9 cellular contexts compared by ENCODE assay signal in the genomic region with DNA sequence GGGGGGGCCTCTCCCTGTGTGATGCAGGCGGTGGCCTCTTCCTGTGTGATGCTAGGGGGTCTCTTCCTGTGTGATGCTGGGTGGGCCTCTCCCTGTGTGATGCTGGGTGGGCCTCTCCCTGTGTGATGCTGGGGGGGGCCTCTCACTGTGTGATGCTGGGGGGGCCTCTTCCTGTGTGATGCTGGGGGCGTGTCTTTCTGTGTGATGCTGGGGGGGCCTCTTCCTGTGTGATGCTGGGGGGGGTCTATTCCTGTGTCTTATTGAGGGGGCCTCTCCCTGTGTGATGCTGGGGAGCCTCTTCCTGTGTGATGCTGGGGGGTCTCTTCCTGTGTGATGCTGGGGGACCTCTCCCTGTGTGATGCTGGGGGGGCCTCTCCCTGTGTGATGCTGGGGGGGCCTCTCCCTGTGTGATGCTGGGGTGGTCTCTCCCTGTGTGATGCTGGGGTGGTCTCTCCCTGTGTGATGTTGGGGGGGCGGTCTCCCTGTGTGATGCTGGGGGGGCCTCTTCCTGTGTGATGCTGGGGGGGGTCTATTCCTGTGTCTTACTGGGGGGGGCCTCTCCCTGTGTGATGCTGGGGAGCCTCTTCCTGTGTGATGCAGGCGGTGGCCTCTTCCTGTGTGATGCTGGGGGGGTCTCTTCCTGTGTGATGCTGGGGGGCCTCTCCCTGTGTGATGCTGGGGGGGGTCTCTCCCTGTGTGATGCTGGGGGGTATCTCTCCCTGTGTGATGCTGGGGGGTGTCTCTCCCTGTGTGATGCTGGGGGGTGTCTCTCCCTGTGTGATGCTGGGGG. TPM values are rescaled to one million over a fixed set of nuclear protein-coding genes. Genes with fewer than 3 reads are reported as not detected.
A peak's percentile ranks its signal among the peaks of the same experiment; 100 is the strongest.
DNase-seq lines count a peak whose midpoint lies in the region; ATAC-seq lines count a peak whose summit lies in the region.
"Not testable (repeated sequence)": the region's sequence is repeated elsewhere in the genome, so short reads cannot be mapped to it uniquely, and the experiment has no call there.
"Had no signal": no experiment of that assay in that cellular context is flagged by ENCODE, and none has a peak within 500 bp of the region (broad histone marks: within the 10 kb centered on the region; RNA-seq: fewer than 3 reads in every experiment).

No MANE protein-coding gene starts in this region.

- H3K36me3 Mint-ChIP-seq in CD8-positive, alpha-beta memory T cell; T-helper 17 cell (ENCODE audit: low read depth); activated CD4-positive, alpha-beta T cell treated with anti-CD3 and anti-CD28 coated beads, Interleukin-2, amount 10 ng/mL, durations not matched to agents 7 days and 5 days (ENCODE audit: low read depth); activated T-helper 1 cell treated with anti-CD3 and anti-CD28 coated beads, Interleukin-12 subunit alpha, Interleukin-12 subunit beta, Interleukin-2, Interleukin-4 antibody, amounts not matched to agents 30 ng/mL and 10 ng/mL and 1 ng/mL, durations not matched to agents 14 hours and 24 hours and 36 hours (ENCODE audit: low read depth); activated naive CD8-positive, alpha-beta T cell treated with anti-CD3 and anti-CD28 coated beads, Interleukin-2, amount 10 ng/mL, durations not matched to agents 7 days and 5 days: not testable (repeated sequence)
- H3K36me3 Mint-ChIP-seq in immature natural killer cell, result peaks cover 0 to 12% (median 0%) of the 10 kb centered on the region in 3 donors

- H3K36me3 ChIP-seq in CD8-positive, alpha-beta memory T cell (ENCODE audit: insufficient read depth, low read length), result not testable (repeated sequence)

- peaks cover 31% of the 10 kb centered on the region for H3K4me1 ChIP-seq in CD8-positive, alpha-beta memory T cell (ENCODE audit: insufficient read depth, low read length)

- peak overlapping the region in 2 of 7 donors; percentile 29 to 56 for H3K4me3 Mint-ChIP-seq in CD8-positive, alpha-beta memory T cell
- not testable (repeated sequence) for H3K4me3 Mint-ChIP-seq in T-helper 17 cell; activated CD4-positive, alpha-beta T cell treated with anti-CD3 and anti-CD28 coated beads, Interleukin-2, amount 10 ng/mL, durations not matched to agents 7 days and 5 days; activated naive CD8-positive, alpha-beta T cell treated with anti-CD3 and anti-CD28 coated beads, Interleukin-2, amount 10 ng/mL, durations not matched to agents 7 days and 5 days
- H3K4me3 Mint-ChIP-seq in activated T-helper 1 cell treated with anti-CD3 and anti-CD28 coated beads, Interleukin-12 subunit alpha, Interleukin-12 subunit beta, Interleukin-2, Interleukin-4 antibody, amounts not matched to agents 30 ng/mL and 10 ng/mL and 1 ng/mL, durations not matched to agents 14 hours and 24 hours and 36 hours, result peak overlapping the region; percentile 26
- peak overlapping the region in 1 of 5 donors; percentile 64 for H3K4me3 Mint-ChIP-seq in immature natural killer cell

- CTCF ChIA-PET in CD8-positive, alpha-beta memory T cell (lab: Charles Lee); activated CD4-positive, alpha-beta T cell treated with anti-CD3 and anti-CD28 coated beads, Interleukin-2, amount 10 ng/mL, durations not matched to agents 7 days and 5 days (lab: Charles Lee): not testable (repeated sequence)

- intact Hi-C loops in activated T-helper 1 cell treated with anti-CD3 and anti-CD28 coated beads, Interleukin-12 subunit alpha, Interleukin-12 subunit beta, Interleukin-2, Interleukin-4 antibody, amounts not matched to agents 30 ng/mL and 10 ng/mL and 1 ng/mL, durations not matched to agents 14 hours and 24 hours and 36 hours (cut with micrococcal nuclease), result not testable (repeated sequence)

- peaks cover 22 to 42% (median 40%) of the 10 kb centered on the region in 3 donors for H3K4me1 Mint-ChIP-seq in CD8-positive, alpha-beta memory T cell
- H3K4me1 Mint-ChIP-seq in T-helper 17 cell (peaks cover 13% of the 10 kb centered on the region), immature natural killer cell (peaks cover 40 to 43% of the 10 kb centered on the region in 2 donors)
- peaks cover 39% of the 10 kb centered on the region for H3K4me1 Mint-ChIP-seq in activated CD4-positive, alpha-beta T cell treated with anti-CD3 and anti-CD28 coated beads, Interleukin-2, amount 10 ng/mL, durations not matched to agents 7 days and 5 days
- peaks cover 35% of the 10 kb centered on the region for H3K4me1 Mint-ChIP-seq in activated T-helper 1 cell treated with anti-CD3 and anti-CD28 coated beads, Interleukin-12 subunit alpha, Interleukin-12 subunit beta, Interleukin-2, Interleukin-4 antibody, amounts not matched to agents 30 ng/mL and 10 ng/mL and 1 ng/mL, durations not matched to agents 14 hours and 24 hours and 36 hours (ENCODE audit: low read depth)
- peaks cover 14% of the 10 kb centered on the region for H3K4me1 Mint-ChIP-seq in activated naive CD8-positive, alpha-beta T cell treated with anti-CD3 and anti-CD28 coated beads, Interleukin-2, amount 10 ng/mL, durations not matched to agents 7 days and 5 days

- H3K27me3 Mint-ChIP-seq in CD8-positive, alpha-beta memory T cell; T-helper 17 cell; activated CD4-positive, alpha-beta T cell treated with anti-CD3 and anti-CD28 coated beads, Interleukin-2, amount 10 ng/mL, durations not matched to agents 7 days and 5 days; activated T-helper 1 cell treated with anti-CD3 and anti-CD28 coated beads, Interleukin-12 subunit alpha, Interleukin-12 subunit beta, Interleukin-2, Interleukin-4 antibody, amounts not matched to agents 30 ng/mL and 10 ng/mL and 1 ng/mL, durations not matched to agents 14 hours and 24 hours and 36 hours (ENCODE audit: insufficient read depth); activated naive CD8-positive, alpha-beta T cell treated with anti-CD3 and anti-CD28 coated beads, Interleukin-2, amount 10 ng/mL, durations not matched to agents 7 days and 5 days: not testable (repeated sequence)
- H3K27me3 Mint-ChIP-seq in immature natural killer cell (ENCODE audit: low read depth in 3 of 3), result peaks cover 25 to 39% (median 27%) of the 10 kb centered on the region in 3 donors

- peak overlapping the region in 7 of 8 donors; percentile 77 to 98 (median 93) for H3K27ac Mint-ChIP-seq in CD8-positive, alpha-beta memory T cell
- H3K27ac Mint-ChIP-seq in T-helper 17 cell (peak overlapping the region; percentile 81), immature natural killer cell (peak overlapping the region; percentile 78 to 98 (median 92))
- peak overlapping the region; percentile 79 for H3K27ac Mint-ChIP-seq in activated CD4-positive, alpha-beta T cell treated with anti-CD3 and anti-CD28 coated beads, Interleukin-2, amount 10 ng/mL, durations not matched to agents 7 days and 5 days
- H3K27ac Mint-ChIP-seq in activated T-helper 1 cell treated with anti-CD3 and anti-CD28 coated beads, Interleukin-12 subunit alpha, Interleukin-12 subunit beta, Interleukin-2, Interleukin-4 antibody, amounts not matched to agents 30 ng/mL and 10 ng/mL and 1 ng/mL, durations not matched to agents 14 hours and 24 hours and 36 hours, result peak overlapping the region; percentile 85
- peak overlapping the region; percentile 82 for H3K27ac Mint-ChIP-seq in activated naive CD8-positive, alpha-beta T cell treated with anti-CD3 and anti-CD28 coated beads, Interleukin-2, amount 10 ng/mL, durations not matched to agents 7 days and 5 days

- POLR2A ChIA-PET in CD8-positive, alpha-beta memory T cell (lab: Charles Lee); activated CD4-positive, alpha-beta T cell treated with anti-CD3 and anti-CD28 coated beads, Interleukin-2, amount 10 ng/mL, durations not matched to agents 7 days and 5 days (lab: Charles Lee); activated naive CD8-positive, alpha-beta T cell treated with anti-CD3 and anti-CD28 coated beads, Interleukin-2, amount 10 ng/mL, durations not matched to agents 7 days and 5 days (lab: Charles Lee): not testable (repeated sequence)

- peak; percentile 38 to 79 (median 53) for DNase-seq in CD8-positive, alpha-beta memory T cell
- peak in 1 of 3 donors; percentile 49 for DNase-seq in T-helper 17 cell
- DNase-seq in activated CD4-positive, alpha-beta T cell treated with anti-CD3 and anti-CD28 coated beads, Interleukin-2, amount 10 ng/mL, durations not matched to agents 7 days and 5 days; activated T-helper 1 cell treated with anti-CD3 and anti-CD28 coated beads, Interleukin-12 subunit alpha, Interleukin-12 subunit beta, Interleukin-2, Interleukin-4 antibody, amounts not matched to agents 30 ng/mL and 10 ng/mL and 1 ng/mL, durations not matched to agents 14 hours and 24 hours and 36 hours (ENCODE audit: low spot score); activated naive CD8-positive, alpha-beta T cell treated with anti-CD3 and anti-CD28 coated beads, Interleukin-2, amount 10 ng/mL, durations not matched to agents 7 days and 5 days: not testable (repeated sequence)
- peak; percentile 30 to 58 (median 38) for DNase-seq in immature natural killer cell
- DNase-seq in stimulated activated CD4-positive, alpha-beta T cell treated with anti-CD3 and anti-CD28 coated beads, Interleukin-15, amount 100 ng/mL, for 24 hours, result peak; percentile 23

- H3K4me3 ChIP-seq in CD8-positive, alpha-beta memory T cell (ENCODE audit: low read length), result not testable (repeated sequence)

- not testable (repeated sequence) for H3K9me3 ChIP-seq in CD8-positive, alpha-beta memory T cell (ENCODE audit: low read length); T-helper 17 cell (ENCODE audit: control insufficient read depth, low read length, poor library complexity, severe bottlenecking)

- H3K27me3 ChIP-seq in CD8-positive, alpha-beta memory T cell (ENCODE audit: insufficient read depth, low read length, poor library complexity, severe bottlenecking), result not testable (repeated sequence)

- H3K27ac ChIP-seq in CD8-positive, alpha-beta memory T cell (ENCODE audit: low read depth, low read length), result peak overlapping the region; percentile 51

- H3K9me3 Mint-ChIP-seq in CD8-positive, alpha-beta memory T cell, result peaks cover 0 to 22% (median 9%) of the 10 kb centered on the region in 5 donors
- H3K9me3 Mint-ChIP-seq in activated CD4-positive, alpha-beta T cell treated with anti-CD3 and anti-CD28 coated beads, Interleukin-2, amount 10 ng/mL, durations not matched to agents 7 days and 5 days; activated T-helper 1 cell treated with anti-CD3 and anti-CD28 coated beads, Interleukin-12 subunit alpha, Interleukin-12 subunit beta, Interleukin-2, Interleukin-4 antibody, amounts not matched to agents 30 ng/mL and 10 ng/mL and 1 ng/mL, durations not matched to agents 14 hours and 24 hours and 36 hours; activated naive CD8-positive, alpha-beta T cell treated with anti-CD3 and anti-CD28 coated beads, Interleukin-2, amount 10 ng/mL, durations not matched to agents 7 days and 5 days: not testable (repeated sequence)
- peaks cover 3 to 18% (median 7%) of the 10 kb centered on the region in 6 donors for H3K9me3 Mint-ChIP-seq in immature natural killer cell

- not testable (repeated sequence) for ATAC-seq in T-helper 17 cell; activated naive CD8-positive, alpha-beta T cell treated with anti-CD3 and anti-CD28 coated beads, Interleukin-2, amount 10 ng/mL, durations not matched to agents 7 days and 5 days (ENCODE audit: low read depth)

RNA-seq across cellular contexts. Expression of gene DPYSL4, which starts 25.7 kb away (rescaled TPM):
- total RNA-seq in CD8-positive, alpha-beta memory T cell, result 1 to 10 TPM; 3.2 to 3.3 TPM
- polyA plus RNA-seq in CD8-positive, alpha-beta memory T cell, result not detected
- 1 to 10 TPM in 1 of 2 donors, under 1 TPM in 1; 0.52 to 3.3 TPM for total RNA-seq in T-helper 17 cell
- total RNA-seq in activated CD4-positive, alpha-beta T cell treated with anti-CD3 and anti-CD28 coated beads, Interleukin-2, amount 10 ng/mL, durations not matched to agents 7 days and 5 days, result 1 to 10 TPM; 1.2 to 1.6 TPM
- 24.1 and 24.7 TPM in 2 replicates for total RNA-seq in activated T-helper 1 cell treated with anti-CD3 and anti-CD28 coated beads, Interleukin-12 subunit alpha, Interleukin-12 subunit beta, Interleukin-2, Interleukin-4 antibody, amounts not matched to agents 30 ng/mL and 10 ng/mL and 1 ng/mL, durations not matched to agents 14 hours and 24 hours and 36 hours
- total RNA-seq in activated naive CD8-positive, alpha-beta T cell treated with anti-CD3 and anti-CD28 coated beads, Interleukin-2, amount 10 ng/mL, durations not matched to agents 7 days and 5 days, result 1 to 10 TPM; 5.2 to 8.5 TPM
- polyA plus RNA-seq in immature natural killer cell, result not detected
- total RNA-seq: HT1080 had no signal
- polyA plus RNA-seq: CD14-positive monocyte had no signal
